ENCODE assay signal across 1 cellular context in the genomic region with DNA sequence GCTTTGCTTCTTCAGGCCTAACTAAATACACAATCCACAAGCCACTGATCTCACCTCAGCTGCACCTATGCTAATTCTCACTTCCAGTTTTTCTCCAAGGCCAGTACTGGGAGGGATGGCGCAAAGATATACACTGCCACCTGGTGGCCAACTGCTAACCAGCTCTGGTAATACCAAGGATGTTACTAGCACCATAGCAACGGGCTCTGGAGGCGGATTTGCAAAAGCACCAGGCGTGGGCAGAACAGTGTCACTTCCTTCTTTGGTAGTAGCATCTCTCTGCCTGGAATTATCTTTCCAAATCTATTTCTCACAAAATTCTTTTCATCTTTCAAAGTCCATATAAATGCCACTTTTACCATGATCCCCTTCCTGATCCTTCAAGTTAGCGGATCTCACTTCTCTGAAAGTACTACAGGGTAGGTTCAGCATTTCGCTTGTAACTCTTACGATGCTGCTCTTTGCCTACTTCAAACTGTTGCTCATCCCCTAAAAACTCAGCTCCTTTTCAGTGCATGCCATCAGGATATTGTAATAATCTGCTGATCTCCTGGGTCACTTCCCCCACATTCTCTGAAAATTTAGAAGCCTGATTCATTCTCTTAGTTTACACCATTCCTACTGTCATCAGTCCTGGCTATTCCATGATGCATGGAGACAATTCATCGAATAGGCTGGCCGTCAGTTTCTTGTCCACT.
TF ChIP-seq lines count a peak whose summit lies in the region.

No MANE protein-coding gene starts in this region.

TF ChIP-seq in K562, 482 proteins besides CTCF, POLR2A, EP300 and RAD21 (continued from another document and continues in another):
- TF ChIP-seq, protein P1, sequence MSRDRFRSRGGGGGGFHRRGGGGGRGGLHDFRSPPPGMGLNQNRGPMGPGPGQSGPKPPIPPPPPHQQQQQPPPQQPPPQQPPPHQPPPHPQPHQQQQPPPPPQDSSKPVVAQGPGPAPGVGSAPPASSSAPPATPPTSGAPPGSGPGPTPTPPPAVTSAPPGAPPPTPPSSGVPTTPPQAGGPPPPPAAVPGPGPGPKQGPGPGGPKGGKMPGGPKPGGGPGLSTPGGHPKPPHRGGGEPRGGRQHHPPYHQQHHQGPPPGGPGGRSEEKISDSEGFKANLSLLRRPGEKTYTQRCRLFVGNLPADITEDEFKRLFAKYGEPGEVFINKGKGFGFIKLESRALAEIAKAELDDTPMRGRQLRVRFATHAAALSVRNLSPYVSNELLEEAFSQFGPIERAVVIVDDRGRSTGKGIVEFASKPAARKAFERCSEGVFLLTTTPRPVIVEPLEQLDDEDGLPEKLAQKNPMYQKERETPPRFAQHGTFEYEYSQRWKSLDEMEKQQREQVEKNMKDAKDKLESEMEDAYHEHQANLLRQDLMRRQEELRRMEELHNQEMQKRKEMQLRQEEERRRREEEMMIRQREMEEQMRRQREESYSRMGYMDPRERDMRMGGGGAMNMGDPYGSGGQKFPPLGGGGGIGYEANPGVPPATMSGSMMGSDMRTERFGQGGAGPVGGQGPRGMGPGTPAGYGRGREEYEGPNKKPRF (IDR thresholded peaks at IDR 0.05; ENCODE audit: low read depth, low read length): no peak
- TF ChIP-seq ZEB2 (IDR thresholded peaks at IDR 0.05): 0 out of 2 replicates have a peak, but pooled peaks have one; percentile 22
- TF ChIP-seq HCFC1 (IDR thresholded peaks at IDR 0.05; ENCODE audit: low read depth, low read length): no peak
- no peak for TF ChIP-seq DNMT1 (IDR thresholded peaks at IDR 0.05)
- TF ChIP-seq SMAD3 (CRISPR knock-in tag; conservative IDR thresholded peaks at IDR 0.05): no peak
- TF ChIP-seq ELF2 (CRISPR knock-in tag; IDR thresholded peaks at IDR 0.05): no peak
- TF ChIP-seq KLF16 (IDR thresholded peaks at IDR 0.05): 0 out of 2 replicates have a peak, but pooled peaks have one; percentile 4
- no peak for TF ChIP-seq RBM25 (IDR thresholded peaks at IDR 0.05; ENCODE audit: low read depth, low read length, severe bottlenecking)
- TF ChIP-seq RREB1 (CRISPR knock-in tag; IDR thresholded peaks at IDR 0.05): peak; percentile 96
- TF ChIP-seq CHCHD3 (CRISPR knock-in tag; IDR thresholded peaks at IDR 0.05): no peak
- TF ChIP-seq L3MBTL2 (IDR thresholded peaks at IDR 0.05): 0 out of 2 replicates have a peak, but pooled peaks have one; percentile 13
- no peak for TF ChIP-seq THRA (IDR thresholded peaks at IDR 0.05)
- no peak for TF ChIP-seq EZH2 (IDR thresholded peaks at IDR 0.05; ENCODE audit: borderline replicate concordance, low read depth, low read length)
- no peak for TF ChIP-seq JUNB (CRISPR knock-in tag; conservative IDR thresholded peaks at IDR 0.05)
- TF ChIP-seq RBM15 (IDR thresholded peaks at IDR 0.05; ENCODE audit: insufficient read depth, low read length): no peak
- TF ChIP-seq CREB3L1 (IDR thresholded peaks at IDR 0.05; ENCODE audit: borderline replicate concordance, low read depth): no peak
- TF ChIP-seq GABPB1 (CRISPR knock-in tag; IDR thresholded peaks at IDR 0.05): peak; percentile 19; the same call in 1 of the 2 replicates
- TF ChIP-seq EGR1 (conservative IDR thresholded peaks at IDR 0.05): peak; percentile 85
- TF ChIP-seq NKRF (IDR thresholded peaks at IDR 0.05; ENCODE audit: borderline replicate concordance): no peak
- TF ChIP-seq ETV5 (CRISPR knock-in tag; IDR thresholded peaks at IDR 0.05; ENCODE audit: low read depth): no peak
- no peak for TF ChIP-seq SMARCB1 (IDR thresholded peaks at IDR 0.05; ENCODE audit: insufficient read length, low read depth)
- no peak for TF ChIP-seq ZNF778 (CRISPR knock-in tag; IDR thresholded peaks at IDR 0.05)
- peak; percentile 92 for TF ChIP-seq ARID2 (IDR thresholded peaks at IDR 0.05)
- no peak for TF ChIP-seq ZNF830 (CRISPR knock-in tag; IDR thresholded peaks at IDR 0.05)
- peak; percentile 91 for TF ChIP-seq RFX1 (IDR thresholded peaks at IDR 0.05)
- TF ChIP-seq TEAD1 (CRISPR knock-in tag; IDR thresholded peaks at IDR 0.05): 0 out of 4 replicates have a peak, but pooled peaks of 1 of the 2 experiments have one; percentile 19
- no peak for TF ChIP-seq TCF7 (IDR thresholded peaks at IDR 0.05; ENCODE audit: borderline replicate concordance)
- no peak for TF ChIP-seq C11orf30 (IDR thresholded peaks at IDR 0.05; ENCODE audit: low read depth)
- peak in 1 of 3 experiments; percentile 9 for TF ChIP-seq YY1 (IDR thresholded peaks at IDR 0.05; ENCODE audit: borderline replicate concordance in 1 of 3, control insufficient read depth in 1 of 3, extremely low read depth in 1 of 3, insufficient read depth in 3 of 3, insufficient read length in 1 of 3, insufficient replicate concordance in 2 of 3, low read depth in 1 of 3, low read length in 2 of 3)
- TF ChIP-seq NFXL1 (CRISPR knock-in tag; IDR thresholded peaks at IDR 0.05): no peak
- TF ChIP-seq ZNF507 (tag; conservative IDR thresholded peaks at IDR 0.05): no peak
- no peak for TF ChIP-seq XRCC5 (IDR thresholded peaks at IDR 0.05; ENCODE audit: low read depth, low read length)
- TF ChIP-seq U2AF1 (optimal IDR thresholded peaks at IDR 0.05; ENCODE audit: low read depth, low read length): no peak
- no peak for TF ChIP-seq RBM22 (IDR thresholded peaks at IDR 0.05; ENCODE audit: low read depth, low read length, poor library complexity, severe bottlenecking)
- TF ChIP-seq, protein P2, sequence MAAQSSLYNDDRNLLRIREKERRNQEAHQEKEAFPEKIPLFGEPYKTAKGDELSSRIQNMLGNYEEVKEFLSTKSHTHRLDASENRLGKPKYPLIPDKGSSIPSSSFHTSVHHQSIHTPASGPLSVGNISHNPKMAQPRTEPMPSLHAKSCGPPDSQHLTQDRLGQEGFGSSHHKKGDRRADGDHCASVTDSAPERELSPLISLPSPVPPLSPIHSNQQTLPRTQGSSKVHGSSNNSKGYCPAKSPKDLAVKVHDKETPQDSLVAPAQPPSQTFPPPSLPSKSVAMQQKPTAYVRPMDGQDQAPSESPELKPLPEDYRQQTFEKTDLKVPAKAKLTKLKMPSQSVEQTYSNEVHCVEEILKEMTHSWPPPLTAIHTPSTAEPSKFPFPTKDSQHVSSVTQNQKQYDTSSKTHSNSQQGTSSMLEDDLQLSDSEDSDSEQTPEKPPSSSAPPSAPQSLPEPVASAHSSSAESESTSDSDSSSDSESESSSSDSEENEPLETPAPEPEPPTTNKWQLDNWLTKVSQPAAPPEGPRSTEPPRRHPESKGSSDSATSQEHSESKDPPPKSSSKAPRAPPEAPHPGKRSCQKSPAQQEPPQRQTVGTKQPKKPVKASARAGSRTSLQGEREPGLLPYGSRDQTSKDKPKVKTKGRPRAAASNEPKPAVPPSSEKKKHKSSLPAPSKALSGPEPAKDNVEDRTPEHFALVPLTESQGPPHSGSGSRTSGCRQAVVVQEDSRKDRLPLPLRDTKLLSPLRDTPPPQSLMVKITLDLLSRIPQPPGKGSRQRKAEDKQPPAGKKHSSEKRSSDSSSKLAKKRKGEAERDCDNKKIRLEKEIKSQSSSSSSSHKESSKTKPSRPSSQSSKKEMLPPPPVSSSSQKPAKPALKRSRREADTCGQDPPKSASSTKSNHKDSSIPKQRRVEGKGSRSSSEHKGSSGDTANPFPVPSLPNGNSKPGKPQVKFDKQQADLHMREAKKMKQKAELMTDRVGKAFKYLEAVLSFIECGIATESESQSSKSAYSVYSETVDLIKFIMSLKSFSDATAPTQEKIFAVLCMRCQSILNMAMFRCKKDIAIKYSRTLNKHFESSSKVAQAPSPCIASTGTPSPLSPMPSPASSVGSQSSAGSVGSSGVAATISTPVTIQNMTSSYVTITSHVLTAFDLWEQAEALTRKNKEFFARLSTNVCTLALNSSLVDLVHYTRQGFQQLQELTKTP (IDR thresholded peaks at IDR 0.05; ENCODE audit: low read depth in 1 of 2, partially characterized antibody in 2 of 2): no peak
- TF ChIP-seq SNRNP70 (optimal IDR thresholded peaks at IDR 0.05; ENCODE audit: low read depth, low read length): no peak
- TF ChIP-seq FUS (optimal IDR thresholded peaks at IDR 0.05; ENCODE audit: low read depth, low read length): no peak
- TF ChIP-seq TARDBP (IDR thresholded peaks at IDR 0.05): no peak
- no peak for TF ChIP-seq ZNF121 (CRISPR knock-in tag; conservative IDR thresholded peaks at IDR 0.05)
- no peak for TF ChIP-seq ZNF551 (CRISPR knock-in tag; IDR thresholded peaks at IDR 0.05)
- TF ChIP-seq MNT (conservative IDR thresholded peaks at IDR 0.05): peak in 1 of 2 experiments; percentile 42; a peak in 2 of 4 replicates
